In the genomic region with DNA sequence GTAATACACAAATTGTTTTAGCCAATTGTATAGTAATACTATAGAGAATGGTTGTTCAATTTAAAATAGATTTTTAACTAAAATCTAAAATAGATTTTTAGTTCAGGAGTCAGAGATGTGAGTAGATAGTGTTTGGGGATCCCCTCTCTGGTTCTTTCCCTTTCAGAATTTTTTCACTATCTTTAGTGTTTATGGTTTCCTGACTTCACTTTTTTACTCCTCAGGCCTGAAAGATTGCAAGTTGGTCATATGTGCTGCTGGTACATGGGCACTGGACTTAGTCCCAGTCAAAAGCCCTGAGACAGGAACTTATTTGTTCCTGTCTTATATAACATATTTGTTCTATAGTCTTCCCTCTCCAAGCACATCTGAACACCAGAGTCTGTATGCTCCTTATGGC, we compare ENCODE assay signal across 1 cellular context.
TF ChIP-seq lines count a peak whose summit lies in the region.

No MANE protein-coding gene starts in this region.

TF ChIP-seq in GM12878, 131 proteins besides CTCF, POLR2A, EP300 and RAD21 (continued from another document):
- TF ChIP-seq, protein P1, sequence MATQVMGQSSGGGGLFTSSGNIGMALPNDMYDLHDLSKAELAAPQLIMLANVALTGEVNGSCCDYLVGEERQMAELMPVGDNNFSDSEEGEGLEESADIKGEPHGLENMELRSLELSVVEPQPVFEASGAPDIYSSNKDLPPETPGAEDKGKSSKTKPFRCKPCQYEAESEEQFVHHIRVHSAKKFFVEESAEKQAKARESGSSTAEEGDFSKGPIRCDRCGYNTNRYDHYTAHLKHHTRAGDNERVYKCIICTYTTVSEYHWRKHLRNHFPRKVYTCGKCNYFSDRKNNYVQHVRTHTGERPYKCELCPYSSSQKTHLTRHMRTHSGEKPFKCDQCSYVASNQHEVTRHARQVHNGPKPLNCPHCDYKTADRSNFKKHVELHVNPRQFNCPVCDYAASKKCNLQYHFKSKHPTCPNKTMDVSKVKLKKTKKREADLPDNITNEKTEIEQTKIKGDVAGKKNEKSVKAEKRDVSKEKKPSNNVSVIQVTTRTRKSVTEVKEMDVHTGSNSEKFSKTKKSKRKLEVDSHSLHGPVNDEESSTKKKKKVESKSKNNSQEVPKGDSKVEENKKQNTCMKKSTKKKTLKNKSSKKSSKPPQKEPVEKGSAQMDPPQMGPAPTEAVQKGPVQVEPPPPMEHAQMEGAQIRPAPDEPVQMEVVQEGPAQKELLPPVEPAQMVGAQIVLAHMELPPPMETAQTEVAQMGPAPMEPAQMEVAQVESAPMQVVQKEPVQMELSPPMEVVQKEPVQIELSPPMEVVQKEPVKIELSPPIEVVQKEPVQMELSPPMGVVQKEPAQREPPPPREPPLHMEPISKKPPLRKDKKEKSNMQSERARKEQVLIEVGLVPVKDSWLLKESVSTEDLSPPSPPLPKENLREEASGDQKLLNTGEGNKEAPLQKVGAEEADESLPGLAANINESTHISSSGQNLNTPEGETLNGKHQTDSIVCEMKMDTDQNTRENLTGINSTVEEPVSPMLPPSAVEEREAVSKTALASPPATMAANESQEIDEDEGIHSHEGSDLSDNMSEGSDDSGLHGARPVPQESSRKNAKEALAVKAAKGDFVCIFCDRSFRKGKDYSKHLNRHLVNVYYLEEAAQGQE (IDR thresholded peaks at IDR 0.05; ENCODE audit: low read depth, low read length) = no peak
- no peak for TF ChIP-seq ZNF622 (IDR thresholded peaks at IDR 0.05)
- TF ChIP-seq, protein P2, sequence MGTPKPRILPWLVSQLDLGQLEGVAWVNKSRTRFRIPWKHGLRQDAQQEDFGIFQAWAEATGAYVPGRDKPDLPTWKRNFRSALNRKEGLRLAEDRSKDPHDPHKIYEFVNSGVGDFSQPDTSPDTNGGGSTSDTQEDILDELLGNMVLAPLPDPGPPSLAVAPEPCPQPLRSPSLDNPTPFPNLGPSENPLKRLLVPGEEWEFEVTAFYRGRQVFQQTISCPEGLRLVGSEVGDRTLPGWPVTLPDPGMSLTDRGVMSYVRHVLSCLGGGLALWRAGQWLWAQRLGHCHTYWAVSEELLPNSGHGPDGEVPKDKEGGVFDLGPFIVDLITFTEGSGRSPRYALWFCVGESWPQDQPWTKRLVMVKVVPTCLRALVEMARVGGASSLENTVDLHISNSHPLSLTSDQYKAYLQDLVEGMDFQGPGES (IDR thresholded peaks at IDR 0.05) = no peak
- no peak for TF ChIP-seq MYB (IDR thresholded peaks at IDR 0.05; ENCODE audit: borderline replicate concordance, low read depth, low read length)
- no peak for TF ChIP-seq BMI1 (IDR thresholded peaks at IDR 0.05; ENCODE audit: borderline replicate concordance)
- TF ChIP-seq RUNX3 (IDR thresholded peaks at IDR 0.05; ENCODE audit: low read length) = peak; percentile 38; the same call in 1 of the 2 replicates
- no peak for TF ChIP-seq SUPT20H (IDR thresholded peaks at IDR 0.05; ENCODE audit: borderline replicate concordance, control insufficient read depth, low read depth, low read length)
- TF ChIP-seq NFIC (IDR thresholded peaks at IDR 0.05; ENCODE audit: low read depth, low read length) = peak; percentile 49; the same call in 1 of the 2 replicates
- no peak for TF ChIP-seq MYC (IDR thresholded peaks at IDR 0.05; ENCODE audit: insufficient read depth, insufficient read length, insufficient replicate concordance, low read length, severe bottlenecking)
- TF ChIP-seq IKZF2 (IDR thresholded peaks at IDR 0.05) = 0 out of 4 replicates have a peak, but pooled peaks of 1 of the 2 experiments have one; percentile 4
